Comparison of ENCODE assay signal across 19 cellular contexts in genomic region chr15:47339800-47340575, GRCh38.
DNase-seq lines count a peak whose midpoint lies in the region; ATAC-seq and TF ChIP-seq lines count a peak whose summit lies in the region.
"Had no signal": no experiment of that assay in that cellular context is flagged by ENCODE, and none has a peak within 500 bp of the region (broad histone marks: within the 10 kb centered on the region; RNA-seq: fewer than 3 reads in every experiment).

No MANE protein-coding gene starts in this region.

- H3K27ac ChIP-seq in neural cell (ENCODE audit: low read length), result peak overlapping the region; percentile 34
- H3K27ac ChIP-seq: C4-2B, GM23248 had no signal

- DNase-seq in ELF-1 (ENCODE audit: low read depth, low spot score), result peak; percentile 12
- DNase-seq in astrocyte of the hippocampus (ENCODE audit: low read depth, low spot score), result peak; percentile 7
- DNase-seq in fibroblast of villous mesenchyme (ENCODE audit: low read depth), result peak; percentile 19
- DNase-seq in stimulated activated CD4-positive, alpha-beta T cell treated with anti-CD3 and anti-CD28 coated beads, Interleukin-2, amount 100 ng/mL, for 24 hours, result no peak
- no peak for DNase-seq in stimulated activated naive CD4-positive, alpha-beta T cell treated with Interleukin-2 at 50 U/mL for 16 hours (lab: John Stamatoyannopoulos, UW)
- DNase-seq: DMS79, NCI-H1417, NCI-H187, NCI-H2107, NCI-H345, NCI-H524 treated with DMSO at 0.1 percent for 48 hours, RPMI8226, SHP77 treated with DMSO at 0.1 percent for 48 hours had no signal

- TF ChIP-seq EP300 in neural cell (conservative IDR thresholded peaks at IDR 0.05; ENCODE audit: poor library complexity, severe bottlenecking), result no peak

- H3K4me2 ChIP-seq in neural cell (ENCODE audit: low read length), result no peak overlapping the region

- H3K4me3 ChIP-seq in fibroblast of villous mesenchyme (ENCODE audit: low read depth, low read length) (no peak overlapping the region), neural cell (ENCODE audit: low read length) (no peak overlapping the region)
- H3K4me3 ChIP-seq: GM23248, HAP-1 had no signal

- TF ChIP-seq CTCF in fibroblast of villous mesenchyme (IDR thresholded peaks at IDR 0.05; ENCODE audit: insufficient read depth, low read depth, low read length) (no peak), neural cell (IDR thresholded peaks at IDR 0.05; ENCODE audit: poor library complexity, severe bottlenecking) (no peak)

- H3F3A ChIP-seq in neural cell (ENCODE audit: insufficient read depth, low read length, poor library complexity, severe bottlenecking), result no peaks in the 10 kb centered on the region

- no peak overlapping the region for H3K9ac ChIP-seq in neural cell (ENCODE audit: low read length)
- H3K9ac ChIP-seq: GM23248 had no signal

- no peaks in the 10 kb centered on the region for H3K27me3 ChIP-seq in neural cell (ENCODE audit: insufficient read depth, low read depth, low read length)

- H4K20me1 ChIP-seq in neural cell (ENCODE audit: insufficient read depth), result peaks cover 4% of the 10 kb centered on the region

- ATAC-seq in HG03045 (IDR thresholded peaks at IDR 0.05; ENCODE audit: unreplicated experiment), result no peak
- ATAC-seq in HG02798 (IDR thresholded peaks at IDR 0.05; ENCODE audit: poor library complexity, unreplicated experiment), result no peak

- H3K9me2 ChIP-seq in neural cell (ENCODE audit: insufficient read depth, low read length), result no peaks in the 10 kb centered on the region

- H3K9me3 ChIP-seq in neural cell (ENCODE audit: low read length), result no peaks in the 10 kb centered on the region
- H3K9me3 ChIP-seq: HAP-1 had no signal

- no peak for TF ChIP-seq RAD21 in neural cell (conservative IDR thresholded peaks at IDR 0.05)

- no peaks in the 10 kb centered on the region for H3K36me3 ChIP-seq in neural cell (ENCODE audit: insufficient read depth, low read length)
- H3K36me3 ChIP-seq: HAP-1 had no signal

- no peak overlapping the region for H2AFZ ChIP-seq in neural cell (ENCODE audit: low read depth, low read length)
- H2AFZ ChIP-seq: GM23248 had no signal

- no peaks in the 10 kb centered on the region for H3K79me2 ChIP-seq in neural cell (replicated peaks; ENCODE audit: insufficient read depth, low read length)

TF ChIP-seq in neural cell, 6 proteins besides CTCF, POLR2A, EP300 and RAD21:
- no peak for TF ChIP-seq SMC3 (conservative IDR thresholded peaks at IDR 0.05; ENCODE audit: poor library complexity)
- TF ChIP-seq REST (IDR thresholded peaks at IDR 0.05; ENCODE audit: borderline replicate concordance), result no peak
- TF ChIP-seq MXI1 (conservative IDR thresholded peaks at IDR 0.05; ENCODE audit: poor library complexity, severe bottlenecking), result no peak
- TF ChIP-seq EZH2 (IDR thresholded peaks at IDR 0.05; ENCODE audit: borderline replicate concordance, insufficient read depth, low read length, poor library complexity, severe bottlenecking), result no peak
- no peak for TF ChIP-seq TAF1 (IDR thresholded peaks at IDR 0.05; ENCODE audit: low read depth)
- no peak for TF ChIP-seq POLR2AphosphoS5 (IDR thresholded peaks at IDR 0.05)

Comparison
In these comparisons a context has a peak if more than half of its experiments do, and no peak if none do; other contexts are left out.
1. DNase-seq: peak in ELF-1 (single experiment), astrocyte of the hippocampus (single experiment) and fibroblast of villous mesenchyme (single experiment); none in stimulated activated CD4-positive, alpha-beta T cell treated with anti-CD3 and anti-CD28 coated beads, Interleukin-2, amount 100 ng/mL, for 24 hours (0 of 2) and stimulated activated naive CD4-positive, alpha-beta T cell treated with Interleukin-2 at 50 U/mL for 16 hours (single experiment).